In genomic region chr11:34358666-34359547, GRCh38 we compare ENCODE assay signal across 8 cellular contexts. TPM values are rescaled to one million over a fixed set of nuclear protein-coding genes. Genes with fewer than 3 reads are reported as not detected.
DNase-seq lines count a peak whose midpoint lies in the region; ATAC-seq, FAIRE-seq and TF ChIP-seq lines count a peak whose summit lies in the region.

No MANE protein-coding gene starts in this region.

- H3K4me2 ChIP-seq in HCT116 (ENCODE audit: low read length), result peak overlapping the region; percentile 97

- peak overlapping the region; percentile 62 for H3K27ac ChIP-seq in HCT116 (ENCODE audit: low read depth, low read length)

- peak overlapping the region; percentile 74 for H3K9ac ChIP-seq in HCT116 (ENCODE audit: low read length)

- no peaks in the 10 kb centered on the region for H3K9me2 ChIP-seq in HCT116 (ENCODE audit: insufficient read depth)

- peak; percentile 51 for FAIRE-seq in colon (lab: Jason Lieb, UNC)

- no TSS peak for BruUV-seq in HCT116 (replicated peaks; lab: Mats Ljungman, UMichigan)

- CTCF ChIA-PET in HCT116 (lab: Charles Lee), result interaction anchor here (0.9 to 4.3 kb wide), 6 partner anchors 107 to 254 kb away, joined by 3 to 93 read pairs (median 4); no protein-coding TSS in a partner anchor

- DNase-seq in COLO829 (ENCODE audit: low spot score), result peak; percentile 84
- DNase-seq in HCT116 (ENCODE audit: low read depth, low spot score), result peak; percentile 68
- DNase-seq in NCI-H446 (lab: John Stamatoyannopoulos, UW), result peak; percentile 86
- peak; percentile 65 to 79 for DNase-seq in activated CD4-positive, alpha-beta T cell treated with anti-CD3 and anti-CD28 coated beads for 4 hours
- peak; percentile 69 for DNase-seq in kidney glomerular epithelial cell (lab: John Stamatoyannopoulos, UW)
- peak; percentile 78 for DNase-seq in stimulated activated CD4-positive, alpha-beta T cell treated with anti-CD3 and anti-CD28 coated beads, Interleukin-15, amount 100 ng/mL, for 24 hours

- POLR2A ChIA-PET in HCT116 (lab: Charles Lee), result interaction anchor here (0.7 to 2.9 kb wide), 7 partner anchors 12 to 310 kb away, joined by 3 to 22 read pairs (median 11); no protein-coding TSS in a partner anchor

- peak; percentile 24 for TF ChIP-seq POLR2A in HCT116 (IDR thresholded peaks at IDR 0.05; ENCODE audit: borderline replicate concordance, extremely low read depth, insufficient read depth, insufficient read length)

- peaks cover 6% of the 10 kb centered on the region; the same call in 1 of the 2 replicates for H3K79me2 ChIP-seq in HCT116 (ENCODE audit: insufficient read depth, low read length)

- RAD21 ChIA-PET in HCT116 (lab: Charles Lee; ENCODE audit: low non-redundant PET in 1 of 2, low total read pairs in 2 of 2, uncharacterized antibody in 2 of 2, unreplicated experiment in 2 of 2), result interaction anchor here (1.0 to 4.0 kb wide), 5 partner anchors 133 to 186 kb away, joined by 3 to 33 read pairs (median 4); no protein-coding TSS in a partner anchor

- H3K4me3 ChIP-seq in HCT116 (replicated peaks in 1 of 2; ENCODE audit: low read depth in 1 of 2, low read length in 2 of 2), result peak overlapping the region; percentile 56 to 63

- peak; percentile 68 to 99 (median 97) for TF ChIP-seq CTCF in HCT116 (IDR thresholded peaks at IDR 0.05 in 2 of 3, conservative IDR thresholded peaks at IDR 0.05 in 1 of 3; ENCODE audit: borderline replicate concordance in 1 of 3, insufficient read depth in 1 of 3, low read depth in 2 of 3, low read length in 2 of 3)

- H3K27me3 ChIP-seq in HCT116 (ENCODE audit: insufficient read depth, low read length), result no peaks in the 10 kb centered on the region

- peak; percentile 56 for ATAC-seq in HCT116
- ATAC-seq in HG02970 (IDR thresholded peaks at IDR 0.05; ENCODE audit: low FRiP score, unreplicated experiment), result no peak

- H3K9me3 ChIP-seq in HCT116 (ENCODE audit: control insufficient read depth in 1 of 2, insufficient read depth in 1 of 2, low read depth in 1 of 2, low read length in 2 of 2), result no peaks in the 10 kb centered on the region

- H2AFZ ChIP-seq in HCT116 (ENCODE audit: low read depth, low read length, poor library complexity, severe bottlenecking), result peak overlapping the region; percentile 92

- H3K4me1 ChIP-seq in HCT116 (ENCODE audit: control insufficient read depth in 1 of 2, insufficient read depth in 2 of 2, low read length in 2 of 2), result peaks cover 3 to 30% of the 10 kb centered on the region in 2 experiments; a peak in 3 of 4 replicates

- TF ChIP-seq RAD21 in HCT116 (IDR thresholded peaks at IDR 0.05; ENCODE audit: low read depth), result peak; percentile 96

- H4K20me1 ChIP-seq in HCT116 (ENCODE audit: insufficient read depth), result no peaks in the 10 kb centered on the region

- intact Hi-C loops in HCT116 (cut with micrococcal nuclease), result loop anchor here (1.0 to 5.0 kb wide), 10 partner anchors 97 to 551 kb away; partner anchors contain the start of gene NAT10

- no peaks in the 10 kb centered on the region for H3K36me3 ChIP-seq in HCT116 (ENCODE audit: control insufficient read depth in 1 of 2, insufficient read depth in 2 of 2, low read length in 2 of 2)

TF ChIP-seq in HCT116, 20 proteins besides CTCF, POLR2A, EP300 and RAD21:
- TF ChIP-seq CEBPB (IDR thresholded peaks at IDR 0.05; ENCODE audit: low read depth), result no peak
- TF ChIP-seq EZH2phosphoT487 (IDR thresholded peaks at IDR 0.05; ENCODE audit: borderline replicate concordance), result no peak
- TF ChIP-seq ELF1 (IDR thresholded peaks at IDR 0.05; ENCODE audit: borderline replicate concordance, low read depth), result no peak
- TF ChIP-seq EGR1 (IDR thresholded peaks at IDR 0.05; ENCODE audit: low read depth), result no peak
- peak; percentile 31; the same call in 1 of the 2 replicates for TF ChIP-seq POLR2AphosphoS5 (IDR thresholded peaks at IDR 0.05; ENCODE audit: low read depth, low read length)
- TF ChIP-seq, protein P1, sequence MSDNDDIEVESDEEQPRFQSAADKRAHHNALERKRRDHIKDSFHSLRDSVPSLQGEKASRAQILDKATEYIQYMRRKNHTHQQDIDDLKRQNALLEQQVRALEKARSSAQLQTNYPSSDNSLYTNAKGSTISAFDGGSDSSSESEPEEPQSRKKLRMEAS (IDR thresholded peaks at IDR 0.05), result peak; percentile 92
- TF ChIP-seq YY1 (IDR thresholded peaks at IDR 0.05; ENCODE audit: extremely low read depth, insufficient replicate concordance, low read depth, low read length), result peak; percentile 49
- TF ChIP-seq, protein P2, sequence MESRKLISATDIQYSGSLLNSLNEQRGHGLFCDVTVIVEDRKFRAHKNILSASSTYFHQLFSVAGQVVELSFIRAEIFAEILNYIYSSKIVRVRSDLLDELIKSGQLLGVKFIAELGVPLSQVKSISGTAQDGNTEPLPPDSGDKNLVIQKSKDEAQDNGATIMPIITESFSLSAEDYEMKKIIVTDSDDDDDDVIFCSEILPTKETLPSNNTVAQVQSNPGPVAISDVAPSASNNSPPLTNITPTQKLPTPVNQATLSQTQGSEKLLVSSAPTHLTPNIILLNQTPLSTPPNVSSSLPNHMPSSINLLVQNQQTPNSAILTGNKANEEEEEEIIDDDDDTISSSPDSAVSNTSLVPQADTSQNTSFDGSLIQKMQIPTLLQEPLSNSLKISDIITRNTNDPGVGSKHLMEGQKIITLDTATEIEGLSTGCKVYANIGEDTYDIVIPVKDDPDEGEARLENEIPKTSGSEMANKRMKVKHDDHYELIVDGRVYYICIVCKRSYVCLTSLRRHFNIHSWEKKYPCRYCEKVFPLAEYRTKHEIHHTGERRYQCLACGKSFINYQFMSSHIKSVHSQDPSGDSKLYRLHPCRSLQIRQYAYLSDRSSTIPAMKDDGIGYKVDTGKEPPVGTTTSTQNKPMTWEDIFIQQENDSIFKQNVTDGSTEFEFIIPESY (IDR thresholded peaks at IDR 0.05; ENCODE audit: extremely low read depth, insufficient replicate concordance, low read length), result no peak

RNA-seq across cellular contexts. Expression of gene ABTB2, which starts 1.1 kb away (rescaled TPM):
- total RNA-seq in HCT116 (2021; ENCODE audit: unreplicated experiment), result 6.8 TPM
- 6.7 and 8.6 TPM in 2 replicates for polyA plus RNA-seq in HCT116 (2012)
